14 cellular contexts compared by ENCODE assay signal in the genomic region with DNA sequence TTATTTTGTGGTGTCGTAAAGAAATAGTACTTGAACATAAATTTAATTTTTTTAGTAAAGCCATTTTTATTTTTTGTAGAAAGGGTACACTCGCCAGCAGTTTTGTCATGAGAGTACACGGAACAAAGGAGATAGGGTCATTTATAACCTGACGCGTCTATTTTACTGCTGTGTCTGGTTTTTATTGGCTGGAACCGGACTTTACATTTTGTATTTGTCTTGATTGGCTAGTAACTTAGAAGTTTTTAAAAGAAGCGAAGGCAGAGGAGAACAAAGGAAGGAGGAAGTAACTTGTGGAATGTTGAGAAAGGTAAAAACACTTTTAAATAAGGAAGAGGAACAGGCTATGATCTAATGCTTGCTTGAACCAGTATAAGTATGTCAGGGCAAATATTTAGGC. TPM values are rescaled to one million over a fixed set of nuclear protein-coding genes. Genes with fewer than 3 reads are reported as not detected.
"Had no signal": no experiment of that assay in that cellular context is flagged by ENCODE, and none has a peak within 500 bp of the region (broad histone marks: within the 10 kb centered on the region; RNA-seq: fewer than 3 reads in every experiment).

No MANE protein-coding gene starts in this region.

- H3K27me3 ChIP-seq: body of pancreas, left lung, tibial artery had no signal

- H3K4me1 ChIP-seq: body of pancreas had no signal

- DNase-seq: activated CD4-positive, alpha-beta T cell treated with anti-CD3 and anti-CD28 coated beads, Interleukin-2, amount 50 U/mL, for 1 hour; activated CD4-positive, CD25-positive, alpha-beta regulatory T cell treated with anti-CD3 and anti-CD28 coated beads, Interleukin-2, amount 50 U/mL, for 72 hours; activated CD8-positive, alpha-beta memory T cell treated with anti-CD3 and anti-CD28 coated beads, Interleukin-2, amount 50 U/mL, for 4 hours; activated naive CD4-positive, alpha-beta T cell treated with anti-CD3 and anti-CD28 coated beads for 36 hours; activated T-cell treated with anti-CD3 and anti-CD28 coated beads, Interleukin-2, amount 50 U/mL, for 4 hours; body of pancreas; central memory CD4-positive, alpha-beta T cell; left lung; midbrain; occipital lobe; T1000; tibial artery had no signal

- H3K9me3 ChIP-seq: body of pancreas, left lung, tibial artery had no signal

- ATAC-seq: left lung had no signal

- H3K27ac ChIP-seq: body of pancreas, left lung, skin epidermis, tibial artery had no signal

- H3K4me3 ChIP-seq: body of pancreas, left lung, skin epidermis, tibial artery had no signal

RNA-seq across cellular contexts. Expression of a gene that starts 45.8 kb away (rescaled TPM):
- total RNA-seq: activated naive CD4-positive, alpha-beta T cell treated with anti-CD3 and anti-CD28 coated beads for 36 hours; activated T-cell treated with anti-CD3 and anti-CD28 coated beads, Interleukin-2, amount 50 U/mL, for 4 hours; lung microvascular endothelial cell had no signal
